ENCODE assay signal across 15 cellular contexts in the genomic region with DNA sequence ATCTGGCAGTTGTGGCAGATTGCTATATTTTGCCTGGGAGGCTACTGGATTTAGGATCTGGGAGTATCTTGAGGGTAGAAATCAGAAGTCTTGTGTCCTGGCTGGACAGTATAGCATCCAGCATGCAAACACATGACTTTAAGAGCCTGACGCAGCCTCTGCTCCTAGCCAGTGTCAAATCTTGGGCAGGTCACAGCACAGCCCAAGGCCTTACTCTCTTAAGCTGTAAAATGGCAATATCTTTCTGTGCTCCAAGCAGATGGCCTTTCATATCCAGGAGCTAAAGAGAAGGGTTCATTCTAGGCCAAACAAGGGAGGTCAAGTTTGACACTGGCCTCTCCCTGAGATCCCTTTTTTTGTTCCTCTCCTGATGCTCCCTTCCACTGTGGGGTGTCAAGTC. TPM values are rescaled to one million over a fixed set of nuclear protein-coding genes. Genes with fewer than 3 reads are reported as not detected.
DNase-seq lines count a peak whose midpoint lies in the region; ATAC-seq and TF ChIP-seq lines count a peak whose summit lies in the region.
"Had no signal": no experiment of that assay in that cellular context is flagged by ENCODE, and none has a peak within 500 bp of the region (broad histone marks: within the 10 kb centered on the region; RNA-seq: fewer than 3 reads in every experiment).

No MANE protein-coding gene starts in this region.

- H3K14ac ChIP-seq in IMR-90 (replicated peaks; ENCODE audit: low read depth, low read length), result no peak overlapping the region

- H3K79me1 ChIP-seq in IMR-90 (ENCODE audit: low read depth in 1 of 2, low read length in 2 of 2), result no peaks in the 10 kb centered on the region

- H3K9ac ChIP-seq in IMR-90 (ENCODE audit: low read depth, low read length), result no peak overlapping the region

- intact Hi-C loops in IMR-90 (cut with micrococcal nuclease), result no loop called here
- intact Hi-C loops in heart left ventricle (cut with DNase I), result no loop called here

- in situ Hi-C loops in IMR-90 (cut with MboI; ENCODE audit: low sequenced_read_pairs), result no loop called here

- CTCF ChIA-PET in IMR-90 (lab: Yijun Ruan, JAX), result interaction anchor here (0.6 to 1.5 kb wide), 2 partner anchors 213 to 232 kb away, joined by 3 to 5 read pairs; partner anchors contain the start of gene OXTR

- no peak for TF ChIP-seq POLR2A in IMR-90 (IDR thresholded peaks at IDR 0.05; ENCODE audit: low read depth, low read length)
- no peak for TF ChIP-seq POLR2A in heart left ventricle (IDR thresholded peaks at IDR 0.05)

- DNase-seq in IMR-90 (no peak), glutamatergic neuron (no peak), neural crest cell (ENCODE audit: low read depth, low spot score) (no peak), type B pancreatic cell (ENCODE audit: extremely low spot score, unreplicated experiment) (peak; percentile 4), GM20000 (ENCODE audit: low spot score) (no peak), GM10266 (ENCODE audit: extremely low spot score) (no peak), NAMALWA (ENCODE audit: low spot score) (no peak), heart left ventricle (no peak)
- DNase-seq: AML-193, DMS53, Karpas-422, NCI-H526, Right ventricle myocardium superior had no signal

- H3K36me3 ChIP-seq in IMR-90 (ENCODE audit: control insufficient read depth, insufficient read depth, low read length) (no peaks in the 10 kb centered on the region), heart left ventricle (no peaks in the 10 kb centered on the region)

- ATAC-seq in IMR-90 (ENCODE audit: low read depth) (no peak), heart left ventricle (no peak)
- ATAC-seq: PC-3 had no signal

- H2AK5ac ChIP-seq in IMR-90 (ENCODE audit: low read depth, low read length), result no peak overlapping the region

- H2BK15ac ChIP-seq in IMR-90 (ENCODE audit: low read depth, low read length), result no peak overlapping the region

- H3K27ac ChIP-seq in IMR-90 (ENCODE audit: insufficient read depth, low read length), result no peak overlapping the region
- no peak overlapping the region for H3K27ac ChIP-seq in heart left ventricle
- H3K27ac ChIP-seq: C4-2B had no signal

- H2AFZ ChIP-seq in IMR-90 (replicated peaks; ENCODE audit: low read length, poor library complexity), result no peak overlapping the region

- H3K36me3 Mint-ChIP-seq in glutamatergic neuron (ENCODE audit: unreplicated experiment) (peaks cover 4% of the 10 kb centered on the region), neural crest cell (ENCODE audit: low read depth) (peaks cover 5% of the 10 kb centered on the region), type B pancreatic cell (no peaks in the 10 kb centered on the region)

- no peak overlapping the region for H4K5ac ChIP-seq in IMR-90 (ENCODE audit: low read depth, low read length)

- H2BK20ac ChIP-seq in IMR-90 (ENCODE audit: low read depth, low read length), result no peak overlapping the region

- no peak for TF ChIP-seq CTCF in IMR-90 (conservative IDR thresholded peaks at IDR 0.05; ENCODE audit: low read depth, low read length)
- TF ChIP-seq CTCF in glutamatergic neuron (IDR thresholded peaks at IDR 0.05; ENCODE audit: partially characterized antibody, unreplicated experiment), result no peak
- TF ChIP-seq CTCF in neural crest cell (conservative IDR thresholded peaks at IDR 0.05), result no peak
- TF ChIP-seq CTCF in type B pancreatic cell (conservative IDR thresholded peaks at IDR 0.05), result no peak
- TF ChIP-seq CTCF in GM20000 (IDR thresholded peaks at IDR 0.05; ENCODE audit: extremely low read depth, missing control alignments), result no peak
- no peak for TF ChIP-seq CTCF in GM10266 (IDR thresholded peaks at IDR 0.05; ENCODE audit: control insufficient read depth, insufficient read depth, low read depth, missing control alignments)
- no peak for TF ChIP-seq CTCF in heart left ventricle (IDR thresholded peaks at IDR 0.05)

- no peaks in the 10 kb centered on the region for H4K20me1 ChIP-seq in IMR-90 (ENCODE audit: insufficient read depth, low read length)

- peak overlapping the region; percentile 16; the same call in 1 of the 2 replicates for H3K23ac ChIP-seq in IMR-90 (ENCODE audit: low read depth, low read length)

- H3K4ac ChIP-seq in IMR-90 (ENCODE audit: low read depth, low read length), result no peak overlapping the region

- dilution Hi-C loops in IMR-90 (cut with HindIII; ENCODE audit: low sequenced_read_pairs, unreplicated experiment), result no loop called here

- POLR2A ChIA-PET in IMR-90 (lab: Charles Lee; ENCODE audit: unreplicated experiment), result interaction anchor here (0.6 kb wide), 1 partner anchor 266 kb away, joined by 3 read pairs; the partner anchor contains the start of gene SRGAP3

- H4K91ac ChIP-seq in IMR-90 (ENCODE audit: insufficient read depth, low read depth, low read length), result no peak overlapping the region

- no TSS peak for BruUV-seq in IMR-90 (replicated peaks; lab: Mats Ljungman, UMichigan)

- H3K27ac Mint-ChIP-seq in glutamatergic neuron (ENCODE audit: unreplicated experiment) (no peak overlapping the region), neural crest cell (ENCODE audit: unreplicated experiment) (peak overlapping the region; percentile 60), type B pancreatic cell (no peak overlapping the region)

- no CpG with 5 or more reads among the region's 1 CpG for WGBS in IMR-90 (ENCODE audit: extremely low coverage in 2 of 2, insufficient read length in 1 of 2), 2 experiments
- WGBS in heart left ventricle, 4 donors, result 77 to 89% (median 85%) methylated on average over 1 of the region's 1 CpG

- H3K4me1 ChIP-seq in IMR-90 (ENCODE audit: control insufficient read depth, insufficient read depth, low read length), result no peaks in the 10 kb centered on the region
- H3K4me1 ChIP-seq in heart left ventricle, result peaks cover 0 to 11% (median under 1%) of the 10 kb centered on the region in 12 donors

- H3K27me3 Mint-ChIP-seq in glutamatergic neuron (ENCODE audit: unreplicated experiment) (peaks cover 5% of the 10 kb centered on the region), neural crest cell (ENCODE audit: low read depth) (peaks cover 2% of the 10 kb centered on the region), type B pancreatic cell (peaks cover 4% of the 10 kb centered on the region)

- H2BK120ac ChIP-seq in IMR-90 (ENCODE audit: low read depth, low read length), result no peak overlapping the region

- H2BK5ac ChIP-seq in IMR-90 (ENCODE audit: low read depth, low read length, poor library complexity, severe bottlenecking), result no peak overlapping the region

- H3K4me1 Mint-ChIP-seq in glutamatergic neuron (ENCODE audit: low read depth, unreplicated experiment) (peaks cover 31% of the 10 kb centered on the region), neural crest cell (peaks cover 47% of the 10 kb centered on the region), type B pancreatic cell (ENCODE audit: unreplicated experiment) (peaks cover 24% of the 10 kb centered on the region)

- H3K4me2 ChIP-seq in IMR-90 (ENCODE audit: low read depth, low read length), result no peak overlapping the region

- H4K8ac ChIP-seq in IMR-90 (ENCODE audit: low read depth in 2 of 2, low read length in 2 of 2), result no peak overlapping the region

- no peaks in the 10 kb centered on the region for H3K9me1 ChIP-seq in IMR-90 (ENCODE audit: insufficient read depth, low read length)

- H3K4me3 ChIP-seq in IMR-90 (ENCODE audit: insufficient read depth, low read depth, low read length), result no peak overlapping the region
- H3K4me3 ChIP-seq in heart left ventricle, result no peak overlapping the region

- H3K9me3 ChIP-seq in IMR-90 (ENCODE audit: control insufficient read depth, insufficient read depth, low read length), result peaks cover 4% of the 10 kb centered on the region; the same call in 1 of the 2 replicates
- H3K9me3 ChIP-seq in heart left ventricle, result peaks cover 0 to 10% (median 0%) of the 10 kb centered on the region in 12 donors

- H3K9me3 Mint-ChIP-seq in glutamatergic neuron (ENCODE audit: unreplicated experiment) (peaks cover 6% of the 10 kb centered on the region), neural crest cell (peaks cover 6% of the 10 kb centered on the region), type B pancreatic cell (no peaks in the 10 kb centered on the region)

- H3K27me3 ChIP-seq in IMR-90 (ENCODE audit: control insufficient read depth, insufficient read depth, low read length), result peaks cover 5% of the 10 kb centered on the region
- H3K27me3 ChIP-seq in heart left ventricle, result no peaks in the 10 kb centered on the region

- TF ChIP-seq RAD21 in IMR-90 (IDR thresholded peaks at IDR 0.05; ENCODE audit: low read length), result no peak

- H3K56ac ChIP-seq in IMR-90 (ENCODE audit: extremely low read depth, insufficient read depth, low read length), result no peak overlapping the region

- H3K4me3 Mint-ChIP-seq in glutamatergic neuron (ENCODE audit: unreplicated experiment), result peak overlapping the region; percentile 57
- no peak overlapping the region for H3K4me3 Mint-ChIP-seq in neural crest cell
- H3K4me3 Mint-ChIP-seq in type B pancreatic cell, result no peak overlapping the region

- H3K18ac ChIP-seq in IMR-90 (ENCODE audit: low read depth, low read length), result no peak overlapping the region

- H2AK9ac ChIP-seq in IMR-90 (replicated peaks; ENCODE audit: low read depth, low read length, poor library complexity), result no peak overlapping the region

TF ChIP-seq in IMR-90, 13 proteins besides CTCF, POLR2A, EP300 and RAD21 (continues in another document):
- TF ChIP-seq FOS (IDR thresholded peaks at IDR 0.05; ENCODE audit: low read depth, low read length), result no peak
- TF ChIP-seq NFE2L2 (IDR thresholded peaks at IDR 0.05; ENCODE audit: low read depth, low read length), result no peak
- TF ChIP-seq ELK1 (IDR thresholded peaks at IDR 0.05; ENCODE audit: borderline replicate concordance, low read depth, low read length), result no peak
- TF ChIP-seq CEBPB (IDR thresholded peaks at IDR 0.05; ENCODE audit: low read depth, low read length), result no peak
- no peak for TF ChIP-seq CHD1 (IDR thresholded peaks at IDR 0.05; ENCODE audit: low read depth, low read length)
- no peak for TF ChIP-seq MAFK (IDR thresholded peaks at IDR 0.05; ENCODE audit: low read depth, low read length)

RNA-seq across cellular contexts. Expression of gene RAD18, which starts 19.8 kb away (rescaled TPM):
- total RNA-seq in IMR-90 (2012; rRNA removed), result 17.2 and 22.2 TPM in 2 replicates
- 6.9 and 8.2 TPM in 2 replicates for polyA plus RNA-seq in IMR-90 (2012; rRNA removed)
- polyA plus RNA-seq in IMR-90 (2012; cell fraction: cytosol; rRNA removed), result 1.3 and 1.8 TPM in 2 replicates
- 5.3 and 13.9 TPM in 2 replicates for polyA plus RNA-seq in IMR-90 (2012; cell fraction: nucleus; rRNA removed; ENCODE audit: low replicate concordance)
- 11.9 TPM for total RNA-seq in glutamatergic neuron (ENCODE audit: unreplicated experiment)
- 34.2 and 36.3 TPM in 2 replicates for total RNA-seq in neural crest cell
- 13.5 and 21.3 TPM in 2 replicates for total RNA-seq in type B pancreatic cell (ENCODE audit: low replicate concordance)
- 1 to 10 TPM; 1.4 to 6.1 (median 2.9) TPM for total RNA-seq in heart left ventricle
- 1 to 10 TPM in 1 of 2 donors, under 1 TPM in 1; 0.76 to 2.2 TPM for polyA plus RNA-seq in heart left ventricle
